ENCODE assay signal across 1 cellular context in genomic region chr10:49613160-49613881, GRCh38.
TF ChIP-seq lines count a peak whose summit lies in the region.

No MANE protein-coding gene starts in this region.

TF ChIP-seq in HCT116, 20 proteins besides CTCF, POLR2A, EP300 and RAD21 (continued from another document):
- no peak for TF ChIP-seq TCF7L2 (IDR thresholded peaks at IDR 0.05; ENCODE audit: borderline replicate concordance, extremely low read depth, insufficient read depth, insufficient read length)
- TF ChIP-seq ELF1 (IDR thresholded peaks at IDR 0.05; ENCODE audit: borderline replicate concordance, low read depth) = no peak
TF ChIP-seq in HCT116: peak in this region for 0.
